ENCODE assay signal across 19 cellular contexts in genomic region chr4:70759627-70760026, GRCh38. TPM values are rescaled to one million over a fixed set of nuclear protein-coding genes. Genes with fewer than 3 reads are reported as not detected.
DNase-seq lines count a peak whose midpoint lies in the region; ATAC-seq and TF ChIP-seq lines count a peak whose summit lies in the region.
"Had no signal": no experiment of that assay in that cellular context is flagged by ENCODE, and none has a peak within 500 bp of the region (broad histone marks: within the 10 kb centered on the region; RNA-seq: fewer than 3 reads in every experiment).

No MANE protein-coding gene starts in this region.

- H3K9me3 ChIP-seq in IMR-90 (ENCODE audit: control insufficient read depth, insufficient read depth, low read length) (no peaks in the 10 kb centered on the region), osteoblast (ENCODE audit: low read depth, low read length) (no peaks in the 10 kb centered on the region)
- H3K9me3 ChIP-seq in effector memory CD4-positive, alpha-beta T cell (ENCODE audit: control insufficient read depth, low read length) = no peaks in the 10 kb centered on the region
- H3K9me3 ChIP-seq: left lung, spleen had no signal

- H3K79me1 ChIP-seq in IMR-90 (ENCODE audit: low read depth in 1 of 2, low read length in 2 of 2) = peaks cover 11 to 47% of the 10 kb centered on the region in 2 experiments; a peak in 3 of 4 replicates

- no peak overlapping the region for H3K56ac ChIP-seq in IMR-90 (ENCODE audit: extremely low read depth, insufficient read depth, low read length)

- H2BK20ac ChIP-seq in IMR-90 (ENCODE audit: low read depth, low read length) = no peak overlapping the region

- H3K9me3 Mint-ChIP-seq in activated T-cell treated with anti-CD3 and anti-CD28 coated beads, Interleukin-2, amount 50 U/mL, for 4 hours = no peaks in the 10 kb centered on the region

- H2BK120ac ChIP-seq in IMR-90 (ENCODE audit: low read depth, low read length) = no peak overlapping the region

- H3K36me3 Mint-ChIP-seq in activated T-cell treated with anti-CD3 and anti-CD28 coated beads, Interleukin-2, amount 50 U/mL, for 4 hours (ENCODE audit: insufficient read depth) = peaks cover 15% of the 10 kb centered on the region

- H3K36me3 ChIP-seq in IMR-90 (ENCODE audit: control insufficient read depth, insufficient read depth, low read length) (peaks cover 12% of the 10 kb centered on the region), osteoblast (ENCODE audit: insufficient read depth, low read length) (peaks cover 17% of the 10 kb centered on the region)
- H3K36me3 ChIP-seq in effector memory CD4-positive, alpha-beta T cell (ENCODE audit: control insufficient read depth, insufficient read depth, low read length) = no peaks in the 10 kb centered on the region

- H2AK5ac ChIP-seq in IMR-90 (ENCODE audit: low read depth, low read length) = no peak overlapping the region

- no peak overlapping the region for H2BK15ac ChIP-seq in IMR-90 (ENCODE audit: low read depth, low read length)

- no peak overlapping the region for H3K23ac ChIP-seq in IMR-90 (ENCODE audit: low read depth, low read length)

- no peak overlapping the region for H2AK9ac ChIP-seq in IMR-90 (replicated peaks; ENCODE audit: low read depth, low read length, poor library complexity)

- dilution Hi-C loops in IMR-90 (cut with HindIII; ENCODE audit: low sequenced_read_pairs, unreplicated experiment) = no loop called here

- no peak overlapping the region for H3K14ac ChIP-seq in IMR-90 (replicated peaks; ENCODE audit: low read depth, low read length)

- BruUV-seq in IMR-90 (replicated peaks; lab: Mats Ljungman, UMichigan) = TSS peak; percentile 11

- no peaks in the 10 kb centered on the region for H3K27me3 ChIP-seq in IMR-90 (ENCODE audit: control insufficient read depth, insufficient read depth, low read length)
- H3K27me3 ChIP-seq in effector memory CD4-positive, alpha-beta T cell (replicated peaks; ENCODE audit: control insufficient read depth, insufficient read depth, low read length, poor library complexity, severe bottlenecking) = no peaks in the 10 kb centered on the region
- no peaks in the 10 kb centered on the region for H3K27me3 ChIP-seq in osteoblast (ENCODE audit: insufficient read depth, low read length)
- H3K27me3 ChIP-seq: left lung, spleen had no signal

- no peak for DNase-seq in activated T-cell treated with anti-CD3 and anti-CD28 coated beads, Interleukin-2, amount 50 U/mL, for 4 hours
- no peak for DNase-seq in activated T-cell treated with anti-CD3 and anti-CD28 coated beads, Interleukin-2, amount 50 U/mL, for 48 hours
- DNase-seq in IMR-90 (peak; percentile 21), osteoblast (ENCODE audit: insufficient read length, low spot score, missing footprints) (no peak), GM19238 (ENCODE audit: insufficient read length, low spot score) (no peak), globus pallidus (ENCODE audit: low spot score) (no peak)
- DNase-seq in effector memory CD4-positive, alpha-beta T cell = no peak
- DNase-seq in activated effector memory CD4-positive, alpha-beta T cell treated with Interleukin-2 at 50 U/mL for 16 hours = no peak
- DNase-seq: activated naive CD4-positive, alpha-beta T cell; COR-L47; GOT3; Kasumi-1; left lung; NCI-H1417; spleen; stimulated activated naive CD4-positive, alpha-beta T cell; T-helper 1 cell; WERI-Rb-1 had no signal

- peak overlapping the region; percentile 18 for H2BK5ac ChIP-seq in IMR-90 (ENCODE audit: low read depth, low read length, poor library complexity, severe bottlenecking)

- CTCF ChIA-PET in IMR-90 (lab: Yijun Ruan, JAX) = interaction anchor here (0.6 to 0.8 kb wide), 3 partner anchors 20 to 33 kb away, joined by 3 read pairs; no protein-coding TSS in a partner anchor

- H2AFZ ChIP-seq in IMR-90 (replicated peaks; ENCODE audit: low read length, poor library complexity) = no peak overlapping the region
- H2AFZ ChIP-seq in osteoblast (ENCODE audit: low read length) = no peak overlapping the region

- no peak overlapping the region for H3K4ac ChIP-seq in IMR-90 (ENCODE audit: low read depth, low read length)

- TF ChIP-seq CTCF in IMR-90 (conservative IDR thresholded peaks at IDR 0.05; ENCODE audit: low read depth, low read length) (no peak), osteoblast (IDR thresholded peaks at IDR 0.05; ENCODE audit: extremely low read depth, low read depth, low read length) (no peak)

- no peaks in the 10 kb centered on the region for H3K27me3 Mint-ChIP-seq in activated T-cell treated with anti-CD3 and anti-CD28 coated beads, Interleukin-2, amount 50 U/mL, for 4 hours (ENCODE audit: low read depth)
- H3K27me3 Mint-ChIP-seq: progenitor cell of endocrine pancreas had no signal

- H3K9me1 ChIP-seq in IMR-90 (ENCODE audit: insufficient read depth, low read length) = no peaks in the 10 kb centered on the region; the same call in 1 of the 2 replicates

- H3K9ac ChIP-seq in IMR-90 (ENCODE audit: low read depth, low read length) = no peak overlapping the region

- POLR2A ChIA-PET in IMR-90 (lab: Charles Lee; ENCODE audit: unreplicated experiment) = no interaction called here

- no peak overlapping the region for H4K5ac ChIP-seq in IMR-90 (ENCODE audit: low read depth, low read length)

- H4K20me1 ChIP-seq in IMR-90 (ENCODE audit: insufficient read depth, low read length) (no peaks in the 10 kb centered on the region), osteoblast (ENCODE audit: insufficient read depth, low read length) (peaks cover 4% of the 10 kb centered on the region)

- 0 out of 2 replicates have a peak, but pooled peaks cover 2% of the 10 kb centered on the region for H3K4me1 ChIP-seq in IMR-90 (ENCODE audit: control insufficient read depth, insufficient read depth, low read length)
- H3K4me1 ChIP-seq in effector memory CD4-positive, alpha-beta T cell (ENCODE audit: control insufficient read depth, insufficient read depth, low read length, poor library complexity, severe bottlenecking) = no peaks in the 10 kb centered on the region
- peaks cover 17% of the 10 kb centered on the region for H3K4me1 ChIP-seq in osteoblast (ENCODE audit: insufficient read depth, low read length)

- H3K18ac ChIP-seq in IMR-90 (ENCODE audit: low read depth, low read length) = no peak overlapping the region

- peak overlapping the region; percentile 43 for H3K4me3 Mint-ChIP-seq in activated T-cell treated with anti-CD3 and anti-CD28 coated beads, Interleukin-2, amount 50 U/mL, for 4 hours

- no peak for TF ChIP-seq RAD21 in IMR-90 (IDR thresholded peaks at IDR 0.05; ENCODE audit: low read length)

- H3K4me1 Mint-ChIP-seq in activated T-cell treated with anti-CD3 and anti-CD28 coated beads, Interleukin-2, amount 50 U/mL, for 4 hours (ENCODE audit: low read depth) = peaks cover 11% of the 10 kb centered on the region

- H3K27ac ChIP-seq in IMR-90 (ENCODE audit: insufficient read depth, low read length) (no peak overlapping the region), osteoblast (ENCODE audit: low read depth, low read length) (no peak overlapping the region)
- no peak overlapping the region for H3K27ac ChIP-seq in effector memory CD4-positive, alpha-beta T cell (ENCODE audit: insufficient read depth, low read length, poor library complexity, severe bottlenecking)
- H3K27ac ChIP-seq: WERI-Rb-1 had no signal

- H4K91ac ChIP-seq in IMR-90 (ENCODE audit: insufficient read depth, low read depth, low read length) = no peak overlapping the region

- in situ Hi-C loops in IMR-90 (cut with MboI; ENCODE audit: low sequenced_read_pairs) = no loop called here

- H3K4me2 ChIP-seq in IMR-90 (ENCODE audit: low read depth, low read length) = peak overlapping the region; percentile 69
- peak overlapping the region; percentile 12 for H3K4me2 ChIP-seq in osteoblast (ENCODE audit: insufficient read depth, low read length)

- intact Hi-C loops in IMR-90 (cut with micrococcal nuclease) = no loop called here

- no peak for ATAC-seq in activated T-cell treated with anti-CD3 and anti-CD28 coated beads, Interleukin-2, amount 50 U/mL, for 4 hours
- 0 out of 2 replicates have a peak, but pooled peaks have one; percentile 24 for ATAC-seq in IMR-90 (ENCODE audit: low read depth)
- ATAC-seq: left lung had no signal

- peaks cover 83% of the 10 kb centered on the region for H3K79me2 ChIP-seq in osteoblast (ENCODE audit: insufficient read depth, low read length)

- H3K4me3 ChIP-seq in IMR-90 (ENCODE audit: insufficient read depth, low read depth, low read length) = no peak overlapping the region
- H3K4me3 ChIP-seq in effector memory CD4-positive, alpha-beta T cell (ENCODE audit: insufficient read depth, low read depth, low read length, poor library complexity, severe bottlenecking) = peak overlapping the region; percentile 1
- no peak overlapping the region for H3K4me3 ChIP-seq in osteoblast (ENCODE audit: insufficient read depth, low read length)
- H3K4me3 ChIP-seq: left lung had no signal

- TF ChIP-seq POLR2A in IMR-90 (IDR thresholded peaks at IDR 0.05; ENCODE audit: low read depth, low read length) = no peak

- H4K8ac ChIP-seq in IMR-90 (ENCODE audit: low read depth in 2 of 2, low read length in 2 of 2) = no peak overlapping the region

TF ChIP-seq in IMR-90, 13 proteins besides CTCF, POLR2A, EP300 and RAD21 (continues in another document):
- TF ChIP-seq NFE2L2 (IDR thresholded peaks at IDR 0.05; ENCODE audit: low read depth, low read length) = no peak
- no peak for TF ChIP-seq RCOR1 (IDR thresholded peaks at IDR 0.05; ENCODE audit: insufficient replicate concordance, low read length)
- TF ChIP-seq MAFK (IDR thresholded peaks at IDR 0.05; ENCODE audit: low read depth, low read length) = no peak
- TF ChIP-seq USF2 (IDR thresholded peaks at IDR 0.05; ENCODE audit: low read depth, low read length) = no peak
- no peak for TF ChIP-seq CEBPB (IDR thresholded peaks at IDR 0.05; ENCODE audit: low read depth, low read length)

RNA-seq across cellular contexts. Expression of gene RUFY3, which starts 37.9 kb away (rescaled TPM):
- 1 to 10 TPM; 6.3 to 8.0 (median 7.9) TPM for total RNA-seq in activated T-cell treated with anti-CD3 and anti-CD28 coated beads, Interleukin-2, amount 50 U/mL, for 4 hours
- total RNA-seq in IMR-90 (2012; rRNA removed) = 28.9 and 41.1 TPM in 2 replicates
- polyA plus RNA-seq in IMR-90 (2012; rRNA removed) = 19.6 and 20.3 TPM in 2 replicates
- polyA plus RNA-seq in IMR-90 (2012; cell fraction: cytosol; rRNA removed) = 3.6 and 4.6 TPM in 2 replicates
- 18.9 and 93.0 TPM in 2 replicates for polyA plus RNA-seq in IMR-90 (2012; cell fraction: nucleus; rRNA removed; ENCODE audit: low replicate concordance)
- 82.5 and 90.2 TPM in 2 replicates for total RNA-seq in osteoblast
